17 cellular contexts compared by ENCODE assay signal in the genomic region with DNA sequence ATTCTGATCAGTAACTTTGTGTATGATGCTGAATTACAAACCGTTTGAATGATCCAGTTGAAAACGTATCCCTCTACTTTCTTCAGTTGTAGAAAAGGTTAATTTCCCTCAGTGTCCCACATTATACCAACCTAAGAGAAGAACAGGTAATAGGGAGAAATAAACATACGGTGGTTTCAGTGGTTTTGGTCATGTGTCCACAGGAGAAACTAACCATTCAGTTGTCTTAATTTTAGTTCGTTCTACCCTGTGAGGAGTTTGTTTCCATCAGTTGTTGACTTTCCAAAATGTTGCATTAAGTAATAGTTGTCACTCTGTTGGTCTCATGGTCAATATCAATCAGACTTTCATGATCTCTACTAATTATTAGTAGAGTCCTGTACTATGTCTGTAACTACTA.
"Had no signal": no experiment of that assay in that cellular context is flagged by ENCODE, and none has a peak within 500 bp of the region (broad histone marks: within the 10 kb centered on the region; RNA-seq: fewer than 3 reads in every experiment).

No MANE protein-coding gene starts in this region.

- DNase-seq: activated CD4-positive, alpha-beta T cell treated with anti-CD3 and anti-CD28 coated beads, Interleukin-2, amount 50 U/mL, for 4 hours; activated gamma-delta T cell treated with Interleukin-2 at 50 U/mL for 16 hours; activated naive CD8-positive, alpha-beta T cell treated with anti-CD3 and anti-CD28 coated beads, Interleukin-2, amount 10 ng/mL, durations not matched to agents 7 days and 5 days; aorta; cerebellar nuclear complex; effector memory CD4-positive, alpha-beta T cell; foreskin keratinocyte; heart left ventricle; left colon; naive B cell; pancreas; spleen had no signal

- H3K4me3 Mint-ChIP-seq: activated naive CD8-positive, alpha-beta T cell treated with anti-CD3 and anti-CD28 coated beads, Interleukin-2, amount 10 ng/mL, durations not matched to agents 7 days and 5 days; dendritic cell treated with granulocyte-macrophage colony-stimulating factor and Interleukin-4, amounts not matched to agents 40 ng/mL and 50 ng/mL, for 4 days; naive B cell had no signal

- H3K27me3 ChIP-seq: foreskin keratinocyte, heart left ventricle, pancreas, spleen had no signal

- H3K9me3 Mint-ChIP-seq: activated naive CD8-positive, alpha-beta T cell treated with anti-CD3 and anti-CD28 coated beads, Interleukin-2, amount 10 ng/mL, durations not matched to agents 7 days and 5 days; dendritic cell treated with granulocyte-macrophage colony-stimulating factor and Interleukin-4, amounts not matched to agents 40 ng/mL and 50 ng/mL, for 4 days; naive B cell had no signal

- H3K27ac ChIP-seq: foreskin keratinocyte, pancreas, spleen, thoracic aorta had no signal

- ATAC-seq: activated CD4-positive, CD25-positive, alpha-beta regulatory T cell treated with anti-CD3 and anti-CD28 coated beads, Interleukin-2, amount 50 U/mL, for 24 hours; foreskin keratinocyte; heart left ventricle; pancreas; sciatic nerve had no signal

- H3K4me1 ChIP-seq: foreskin keratinocyte had no signal

- H3K9me3 ChIP-seq: heart left ventricle, pancreas, spleen, thoracic aorta had no signal

- H3K4me3 ChIP-seq: heart left ventricle, lung, pancreas, spleen, thoracic aorta had no signal

- H3K27ac Mint-ChIP-seq: activated naive CD8-positive, alpha-beta T cell treated with anti-CD3 and anti-CD28 coated beads, Interleukin-2, amount 10 ng/mL, durations not matched to agents 7 days and 5 days; dendritic cell treated with granulocyte-macrophage colony-stimulating factor and Interleukin-4, amounts not matched to agents 40 ng/mL and 50 ng/mL, for 4 days had no signal

- H3K27me3 Mint-ChIP-seq: activated naive CD8-positive, alpha-beta T cell treated with anti-CD3 and anti-CD28 coated beads, Interleukin-2, amount 10 ng/mL, durations not matched to agents 7 days and 5 days; dendritic cell treated with granulocyte-macrophage colony-stimulating factor and Interleukin-4, amounts not matched to agents 40 ng/mL and 50 ng/mL, for 4 days; naive B cell had no signal
